Comparison of ENCODE assay signal across 19 cellular contexts in genomic region chr2:103208916-103209315, GRCh38.
DNase-seq lines count a peak whose midpoint lies in the region; ATAC-seq, FAIRE-seq and TF ChIP-seq lines count a peak whose summit lies in the region.
"Had no signal": no experiment of that assay in that cellular context is flagged by ENCODE, and none has a peak within 500 bp of the region (broad histone marks: within the 10 kb centered on the region; RNA-seq: fewer than 3 reads in every experiment).

No MANE protein-coding gene starts in this region.

- H2AFZ ChIP-seq in HepG2 (ENCODE audit: low read length), result peak overlapping the region; percentile 45

- H3K9ac ChIP-seq in HepG2 (ENCODE audit: insufficient read depth, low read depth, low read length), result no peak overlapping the region

- H3K36me3 ChIP-seq in HepG2 (replicated peaks in 1 of 2; ENCODE audit: control insufficient read depth in 1 of 2, insufficient read depth in 2 of 2, low read length in 2 of 2) (no peaks in the 10 kb centered on the region), right lobe of liver (no peaks in the 10 kb centered on the region), mucosa of descending colon (ENCODE audit: low read depth) (no peaks in the 10 kb centered on the region)

- no peak for TF ChIP-seq POLR2A in HepG2 (IDR thresholded peaks at IDR 0.05; ENCODE audit: insufficient read depth in 1 of 2, low read depth in 2 of 2, low read length in 2 of 2)
- no peak for TF ChIP-seq POLR2A in right lobe of liver (IDR thresholded peaks at IDR 0.05)

- no peaks in the 10 kb centered on the region for H3K4me1 ChIP-seq in HepG2 (ENCODE audit: insufficient read depth, low read length)
- H3K4me1 ChIP-seq in right lobe of liver, result no peaks in the 10 kb centered on the region
- peaks cover 7% of the 10 kb centered on the region for H3K4me1 ChIP-seq in mucosa of descending colon (ENCODE audit: low read depth)

- H3K4me3 ChIP-seq in HepG2 (replicated peaks in 1 of 3; ENCODE audit: insufficient read depth in 1 of 3, low read depth in 2 of 3, low read length in 3 of 3) (no peak overlapping the region), right lobe of liver (no peak overlapping the region), mucosa of descending colon (no peak overlapping the region)

- no peaks in the 10 kb centered on the region for H4K20me1 ChIP-seq in HepG2 (ENCODE audit: insufficient read depth, low read length)

- no peak for FAIRE-seq in HepG2 (lab: Jason Lieb, UNC)
- FAIRE-seq: A204.1, GM12892, H1 had no signal

- no peak for TF ChIP-seq RAD21 in HepG2 (CRISPR knock-in tag; IDR thresholded peaks at IDR 0.05)

- H3K4me2 ChIP-seq in HepG2 (ENCODE audit: low read depth, low read length), result no peak overlapping the region; the same call in 1 of the 2 replicates

- TF ChIP-seq CTCF in HepG2 (CRISPR knock-in tag; IDR thresholded peaks at IDR 0.05) (no peak), right lobe of liver (IDR thresholded peaks at IDR 0.05) (no peak), mucosa of descending colon (IDR thresholded peaks at IDR 0.05) (no peak)

- intact Hi-C loops in HepG2 (cut with micrococcal nuclease; ENCODE audit: unreplicated experiment), result no loop called here
- intact Hi-C loops in right lobe of liver (cut with DNase I), result no loop called here
- intact Hi-C loops in mucosa of descending colon (cut with DNase I, micrococcal nuclease), result no loop called here

- CTCF ChIA-PET in HepG2 (lab: Yijun Ruan, JAX; ENCODE audit: low intra/inter-chr PET ratio, low total read pairs), result no interaction called here

- ATAC-seq in HepG2 (peak; percentile 66; the same call in 2 of the 3 replicates), right lobe of liver (no peak), mucosa of descending colon (peak; percentile 78), GM19467 (IDR thresholded peaks at IDR 0.05; ENCODE audit: unreplicated experiment) (no peak)

- in situ Hi-C loops in HepG2 (cut with HindIII; ENCODE audit: extremely low pct_ligation_motif_present, low pct_unique_long_range_greater_than_20kb), result no loop called here

- POLR2A ChIA-PET in HepG2 (lab: Yijun Ruan, JAX), result no interaction called here

- DNase-seq in HepG2 (ENCODE audit: low spot score) (peak; percentile 3), right lobe of liver (no peak), M059J (ENCODE audit: low read depth) (peak; percentile 1), mucosa of descending colon (peak in 1 of 3 donors; percentile 22), OCI-M2 (lab: John Stamatoyannopoulos, UW; ENCODE audit: unreplicated experiment) (no peak), cortex of kidney (lab: John Stamatoyannopoulos, UW) (no peak)
- DNase-seq: C1 segment of cervical spinal cord; Calu3; CD4-positive, alpha-beta T cell; DMS 273 treated with DMSO at 0.1 percent for 48 hours; DMS79 treated with DMSO at 0.1 percent for 48 hours; GDM1; HCEC 1CT; HFFc6 had no signal

- no peaks in the 10 kb centered on the region for H3K27me3 ChIP-seq in HepG2 (ENCODE audit: control insufficient read depth in 1 of 2, insufficient read depth in 2 of 2, low read length in 2 of 2)
- H3K27me3 ChIP-seq in right lobe of liver, result no peaks in the 10 kb centered on the region

- 1% methylated on average over 3 of the region's 3 CpGs for WGBS in HepG2 (ENCODE audit: low lambda C conversion rate)
- WGBS in right lobe of liver (ENCODE audit: insufficient coverage, low coverage, low lambda C conversion rate, missing lambda C conversion rate), result 7% methylated on average over 1 of the region's 3 CpGs

- H3K79me2 ChIP-seq in HepG2 (ENCODE audit: insufficient read depth, low read length), result no peaks in the 10 kb centered on the region

- H3K27ac ChIP-seq in HepG2 (ENCODE audit: extremely low read length, insufficient read depth, low read length), result no peak overlapping the region
- no peak overlapping the region for H3K27ac ChIP-seq in right lobe of liver
- H3K27ac ChIP-seq: HL-60 had no signal

- BruUV-seq in HepG2 (replicated peaks; lab: Mats Ljungman, UMichigan), result no TSS peak

- no peak for TF ChIP-seq EP300 in HepG2 (IDR thresholded peaks at IDR 0.05; ENCODE audit: low read depth in 2 of 2, low read length in 2 of 2)
- TF ChIP-seq EP300 in HepG2 (CRISPR knock-in tag; IDR thresholded peaks at IDR 0.05; ENCODE audit: borderline replicate concordance), result no peak

- H3K9me3 ChIP-seq in HepG2 (ENCODE audit: low read length) (0 out of 2 replicates have a peak, but pooled peaks cover 4% of the 10 kb centered on the region), right lobe of liver (no peaks in the 10 kb centered on the region), mucosa of descending colon (no peaks in the 10 kb centered on the region)

TF ChIP-seq in HepG2, 621 proteins besides CTCF, POLR2A, EP300 and RAD21:
- no peak for TF ChIP-seq CBX1 (IDR thresholded peaks at IDR 0.05; ENCODE audit: low read depth)
- TF ChIP-seq GABPA (IDR thresholded peaks at IDR 0.05; ENCODE audit: low read depth, low read length), result no peak
- TF ChIP-seq GABPA (CRISPR knock-in tag; IDR thresholded peaks at IDR 0.05; ENCODE audit: low read depth), result peak; percentile 75
TF ChIP-seq in HepG2: peak in this region for 1.

Comparison
In these comparisons a context has a peak if more than half of its experiments do, and no peak if none do; other contexts are left out.
1. ATAC-seq: peak in HepG2 (single experiment) and mucosa of descending colon (single experiment); none in right lobe of liver (0 of 4) and GM19467 (single experiment).
2. DNase-seq: peak in HepG2 (single experiment) and M059J (single experiment); none in right lobe of liver (0 of 3), OCI-M2 (single experiment) and cortex of kidney (single experiment).